ENCODE assay signal across 1 cellular context in the genomic region with DNA sequence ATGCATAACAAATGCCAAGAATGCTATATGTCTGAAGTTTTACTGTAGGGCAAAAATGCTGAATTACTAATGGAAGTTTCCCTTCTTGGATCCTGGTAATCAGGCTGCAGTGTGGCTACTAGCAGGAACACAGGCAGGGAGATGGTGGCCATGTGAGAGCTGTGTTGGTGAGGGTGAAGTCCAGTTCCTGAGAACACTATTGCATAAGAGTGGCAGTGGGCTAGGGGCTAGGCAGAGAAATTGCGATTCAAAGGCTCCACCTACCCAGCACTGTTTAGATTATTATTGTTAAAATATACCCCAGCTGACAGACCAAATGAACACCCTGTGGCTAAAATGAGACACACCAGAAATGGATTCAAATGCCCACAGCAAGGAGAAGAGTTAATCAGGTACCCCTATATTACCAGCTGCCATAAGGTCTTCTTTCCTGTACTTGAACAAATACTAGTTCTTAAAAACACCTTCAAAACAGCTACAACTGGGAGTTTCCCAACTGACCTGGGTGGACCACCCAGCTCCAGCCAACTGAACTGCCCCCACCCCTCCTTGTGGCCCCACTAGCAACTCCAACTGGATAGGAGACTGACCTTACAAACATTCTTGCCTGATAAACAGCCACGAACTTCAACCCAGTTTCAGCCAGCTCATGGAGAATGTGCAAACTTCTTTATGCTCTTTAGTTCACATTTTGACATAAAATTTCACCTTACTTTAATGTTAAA.
TF ChIP-seq lines count a peak whose summit lies in the region.

No MANE protein-coding gene starts in this region.

TF ChIP-seq in HepG2, 621 proteins besides CTCF, POLR2A, EP300 and RAD21 (continued from another document and continues in another):
- TF ChIP-seq, protein P1, sequence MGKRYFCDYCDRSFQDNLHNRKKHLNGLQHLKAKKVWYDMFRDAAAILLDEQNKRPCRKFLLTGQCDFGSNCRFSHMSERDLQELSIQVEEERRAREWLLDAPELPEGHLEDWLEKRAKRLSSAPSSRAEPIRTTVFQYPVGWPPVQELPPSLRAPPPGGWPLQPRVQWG (CRISPR knock-in tag; IDR thresholded peaks at IDR 0.05; ENCODE audit: borderline replicate concordance, low read depth), result no peak
- TF ChIP-seq, protein P2, sequence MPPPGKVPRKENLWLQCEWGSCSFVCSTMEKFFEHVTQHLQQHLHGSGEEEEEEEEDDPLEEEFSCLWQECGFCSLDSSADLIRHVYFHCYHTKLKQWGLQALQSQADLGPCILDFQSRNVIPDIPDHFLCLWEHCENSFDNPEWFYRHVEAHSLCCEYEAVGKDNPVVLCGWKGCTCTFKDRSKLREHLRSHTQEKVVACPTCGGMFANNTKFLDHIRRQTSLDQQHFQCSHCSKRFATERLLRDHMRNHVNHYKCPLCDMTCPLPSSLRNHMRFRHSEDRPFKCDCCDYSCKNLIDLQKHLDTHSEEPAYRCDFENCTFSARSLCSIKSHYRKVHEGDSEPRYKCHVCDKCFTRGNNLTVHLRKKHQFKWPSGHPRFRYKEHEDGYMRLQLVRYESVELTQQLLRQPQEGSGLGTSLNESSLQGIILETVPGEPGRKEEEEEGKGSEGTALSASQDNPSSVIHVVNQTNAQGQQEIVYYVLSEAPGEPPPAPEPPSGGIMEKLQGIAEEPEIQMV (CRISPR knock-in tag; IDR thresholded peaks at IDR 0.05; ENCODE audit: low read depth), result no peak
- TF ChIP-seq ZBTB8A (CRISPR knock-in tag; IDR thresholded peaks at IDR 0.05; ENCODE audit: borderline replicate concordance, low read depth) (no peak), ZFP37 (CRISPR knock-in tag; IDR thresholded peaks at IDR 0.05; ENCODE audit: borderline replicate concordance) (no peak), KDM3A (CRISPR knock-in tag; IDR thresholded peaks at IDR 0.05; ENCODE audit: low read depth) (no peak), ZNF746 (CRISPR knock-in tag; IDR thresholded peaks at IDR 0.05) (no peak), RBFOX2 (IDR thresholded peaks at IDR 0.05; ENCODE audit: low read depth, low read length) (no peak), ZNF292 (CRISPR knock-in tag; IDR thresholded peaks at IDR 0.05; ENCODE audit: borderline replicate concordance, low read depth) (peak; percentile 89), ZNF234 (CRISPR knock-in tag; conservative IDR thresholded peaks at IDR 0.05) (no peak), GATAD1 (CRISPR knock-in tag; IDR thresholded peaks at IDR 0.05) (no peak), RFX3 (CRISPR knock-in tag; IDR thresholded peaks at IDR 0.05) (no peak), XRCC5 (optimal IDR thresholded peaks at IDR 0.05; ENCODE audit: low read length) (no peak), ZNF776 (CRISPR knock-in tag; IDR thresholded peaks at IDR 0.05) (no peak), TOPORS (CRISPR knock-in tag; IDR thresholded peaks at IDR 0.05) (no peak), ZNF644 (CRISPR knock-in tag; IDR thresholded peaks at IDR 0.05; ENCODE audit: low read depth) (peak; percentile 97), ZNF629 (CRISPR knock-in tag; conservative IDR thresholded peaks at IDR 0.05) (no peak), KDM1A (CRISPR knock-in tag; IDR thresholded peaks at IDR 0.05) (no peak), ZNF256 (CRISPR knock-in tag; conservative IDR thresholded peaks at IDR 0.05) (no peak), SMAD3 (CRISPR knock-in tag; IDR thresholded peaks at IDR 0.05) (no peak), TBX2 (CRISPR knock-in tag; IDR thresholded peaks at IDR 0.05; ENCODE audit: borderline replicate concordance) (peak; percentile 44; the same call in 1 of the 2 replicates), NR2F2 (IDR thresholded peaks at IDR 0.05; ENCODE audit: borderline replicate concordance, low read depth) (no peak), ZNF572 (CRISPR knock-in tag; IDR thresholded peaks at IDR 0.05) (no peak), SMC3 (IDR thresholded peaks at IDR 0.05; ENCODE audit: low read length) (no peak), TBL1XR1 (IDR thresholded peaks at IDR 0.05; ENCODE audit: borderline replicate concordance, low read length, partially characterized antibody) (no peak), ARHGAP35 (CRISPR knock-in tag; IDR thresholded peaks at IDR 0.05; ENCODE audit: borderline replicate concordance) (no peak), ZNF670 (CRISPR knock-in tag; IDR thresholded peaks at IDR 0.05; ENCODE audit: borderline replicate concordance) (0 out of 2 replicates have a peak, but pooled peaks have one; percentile 47), EED (CRISPR knock-in tag; IDR thresholded peaks at IDR 0.05) (no peak), ARID2 (CRISPR knock-in tag; IDR thresholded peaks at IDR 0.05; ENCODE audit: borderline replicate concordance) (no peak), SMYD3 (CRISPR knock-in tag; IDR thresholded peaks at IDR 0.05) (0 out of 2 replicates have a peak, but pooled peaks have one; percentile 38), SNRNP70 (IDR thresholded peaks at IDR 0.05; ENCODE audit: low read depth, low read length) (no peak)
- TF ChIP-seq, protein P3, sequence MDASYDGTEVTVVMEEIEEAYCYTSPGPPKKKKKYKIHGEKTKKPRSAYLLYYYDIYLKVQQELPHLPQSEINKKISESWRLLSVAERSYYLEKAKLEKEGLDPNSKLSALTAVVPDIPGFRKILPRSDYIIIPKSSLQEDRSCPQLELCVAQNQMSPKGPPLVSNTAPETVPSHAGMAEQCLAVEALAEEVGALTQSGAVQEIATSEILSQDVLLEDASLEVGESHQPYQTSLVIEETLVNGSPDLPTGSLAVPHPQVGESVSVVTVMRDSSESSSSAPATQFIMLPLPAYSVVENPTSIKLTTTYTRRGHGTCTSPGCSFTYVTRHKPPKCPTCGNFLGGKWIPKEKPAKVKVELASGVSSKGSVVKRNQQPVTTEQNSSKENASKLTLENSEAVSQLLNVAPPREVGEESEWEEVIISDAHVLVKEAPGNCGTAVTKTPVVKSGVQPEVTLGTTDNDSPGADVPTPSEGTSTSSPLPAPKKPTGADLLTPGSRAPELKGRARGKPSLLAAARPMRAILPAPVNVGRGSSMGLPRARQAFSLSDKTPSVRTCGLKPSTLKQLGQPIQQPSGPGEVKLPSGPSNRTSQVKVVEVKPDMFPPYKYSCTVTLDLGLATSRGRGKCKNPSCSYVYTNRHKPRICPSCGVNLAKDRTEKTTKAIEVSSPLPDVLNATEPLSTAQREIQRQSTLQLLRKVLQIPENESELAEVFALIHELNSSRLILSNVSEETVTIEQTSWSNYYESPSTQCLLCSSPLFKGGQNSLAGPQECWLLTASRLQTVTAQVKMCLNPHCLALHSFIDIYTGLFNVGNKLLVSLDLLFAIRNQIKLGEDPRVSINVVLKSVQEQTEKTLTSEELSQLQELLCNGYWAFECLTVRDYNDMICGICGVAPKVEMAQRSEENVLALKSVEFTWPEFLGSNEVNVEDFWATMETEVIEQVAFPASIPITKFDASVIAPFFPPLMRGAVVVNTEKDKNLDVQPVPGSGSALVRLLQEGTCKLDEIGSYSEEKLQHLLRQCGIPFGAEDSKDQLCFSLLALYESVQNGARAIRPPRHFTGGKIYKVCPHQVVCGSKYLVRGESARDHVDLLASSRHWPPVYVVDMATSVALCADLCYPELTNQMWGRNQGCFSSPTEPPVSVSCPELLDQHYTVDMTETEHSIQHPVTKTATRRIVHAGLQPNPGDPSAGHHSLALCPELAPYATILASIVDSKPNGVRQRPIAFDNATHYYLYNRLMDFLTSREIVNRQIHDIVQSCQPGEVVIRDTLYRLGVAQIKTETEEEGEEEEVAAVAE (CRISPR knock-in tag; IDR thresholded peaks at IDR 0.05; ENCODE audit: borderline replicate concordance), result no peak
- TF ChIP-seq, protein P4, sequence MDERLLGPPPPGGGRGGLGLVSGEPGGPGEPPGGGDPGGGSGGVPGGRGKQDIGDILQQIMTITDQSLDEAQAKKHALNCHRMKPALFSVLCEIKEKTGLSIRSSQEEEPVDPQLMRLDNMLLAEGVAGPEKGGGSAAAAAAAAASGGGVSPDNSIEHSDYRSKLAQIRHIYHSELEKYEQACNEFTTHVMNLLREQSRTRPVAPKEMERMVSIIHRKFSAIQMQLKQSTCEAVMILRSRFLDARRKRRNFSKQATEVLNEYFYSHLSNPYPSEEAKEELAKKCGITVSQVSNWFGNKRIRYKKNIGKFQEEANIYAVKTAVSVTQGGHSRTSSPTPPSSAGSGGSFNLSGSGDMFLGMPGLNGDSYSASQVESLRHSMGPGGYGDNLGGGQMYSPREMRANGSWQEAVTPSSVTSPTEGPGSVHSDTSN (CRISPR knock-in tag; IDR thresholded peaks at IDR 0.05), result no peak
- TF ChIP-seq, protein P5, sequence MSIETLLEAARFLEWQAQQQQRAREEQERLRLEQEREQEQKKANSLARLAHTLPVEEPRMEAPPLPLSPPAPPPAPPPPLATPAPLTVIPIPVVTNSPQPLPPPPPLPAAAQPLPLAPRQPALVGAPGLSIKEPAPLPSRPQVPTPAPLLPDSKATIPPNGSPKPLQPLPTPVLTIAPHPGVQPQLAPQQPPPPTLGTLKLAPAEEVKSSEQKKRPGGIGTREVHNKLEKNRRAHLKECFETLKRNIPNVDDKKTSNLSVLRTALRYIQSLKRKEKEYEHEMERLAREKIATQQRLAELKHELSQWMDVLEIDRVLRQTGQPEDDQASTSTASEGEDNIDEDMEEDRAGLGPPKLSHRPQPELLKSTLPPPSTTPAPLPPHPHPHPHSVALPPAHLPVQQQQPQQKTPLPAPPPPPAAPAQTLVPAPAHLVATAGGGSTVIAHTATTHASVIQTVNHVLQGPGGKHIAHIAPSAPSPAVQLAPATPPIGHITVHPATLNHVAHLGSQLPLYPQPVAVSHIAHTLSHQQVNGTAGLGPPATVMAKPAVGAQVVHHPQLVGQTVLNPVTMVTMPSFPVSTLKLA (IDR thresholded peaks at IDR 0.05), result no peak
- TF ChIP-seq, protein P6, sequence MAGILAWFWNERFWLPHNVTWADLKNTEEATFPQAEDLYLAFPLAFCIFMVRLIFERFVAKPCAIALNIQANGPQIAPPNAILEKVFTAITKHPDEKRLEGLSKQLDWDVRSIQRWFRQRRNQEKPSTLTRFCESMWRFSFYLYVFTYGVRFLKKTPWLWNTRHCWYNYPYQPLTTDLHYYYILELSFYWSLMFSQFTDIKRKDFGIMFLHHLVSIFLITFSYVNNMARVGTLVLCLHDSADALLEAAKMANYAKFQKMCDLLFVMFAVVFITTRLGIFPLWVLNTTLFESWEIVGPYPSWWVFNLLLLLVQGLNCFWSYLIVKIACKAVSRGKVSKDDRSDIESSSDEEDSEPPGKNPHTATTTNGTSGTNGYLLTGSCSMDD (CRISPR knock-in tag; IDR thresholded peaks at IDR 0.05), result no peak
- TF ChIP-seq, protein P7, sequence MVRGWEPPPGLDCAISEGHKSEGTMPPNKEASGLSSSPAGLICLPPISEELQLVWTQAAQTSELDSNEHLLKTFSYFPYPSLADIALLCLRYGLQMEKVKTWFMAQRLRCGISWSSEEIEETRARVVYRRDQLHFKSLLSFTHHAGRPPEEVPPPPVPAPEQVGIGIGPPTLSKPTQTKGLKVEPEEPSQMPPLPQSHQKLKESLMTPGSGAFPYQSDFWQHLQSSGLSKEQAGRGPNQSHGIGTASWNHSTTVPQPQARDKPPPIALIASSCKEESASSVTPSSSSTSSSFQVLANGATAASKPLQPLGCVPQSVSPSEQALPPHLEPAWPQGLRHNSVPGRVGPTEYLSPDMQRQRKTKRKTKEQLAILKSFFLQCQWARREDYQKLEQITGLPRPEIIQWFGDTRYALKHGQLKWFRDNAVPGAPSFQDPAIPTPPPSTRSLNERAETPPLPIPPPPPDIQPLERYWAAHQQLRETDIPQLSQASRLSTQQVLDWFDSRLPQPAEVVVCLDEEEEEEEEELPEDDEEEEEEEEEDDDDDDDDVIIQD (CRISPR knock-in tag; IDR thresholded peaks at IDR 0.05; ENCODE audit: low read depth), result peak; percentile 60; the same call in 1 of the 2 replicates
- TF ChIP-seq, protein P8, sequence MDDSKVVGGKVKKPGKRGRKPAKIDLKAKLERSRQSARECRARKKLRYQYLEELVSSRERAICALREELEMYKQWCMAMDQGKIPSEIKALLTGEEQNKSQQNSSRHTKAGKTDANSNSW (CRISPR knock-in tag; IDR thresholded peaks at IDR 0.05; ENCODE audit: borderline replicate concordance), result no peak
- TF ChIP-seq, protein P9, sequence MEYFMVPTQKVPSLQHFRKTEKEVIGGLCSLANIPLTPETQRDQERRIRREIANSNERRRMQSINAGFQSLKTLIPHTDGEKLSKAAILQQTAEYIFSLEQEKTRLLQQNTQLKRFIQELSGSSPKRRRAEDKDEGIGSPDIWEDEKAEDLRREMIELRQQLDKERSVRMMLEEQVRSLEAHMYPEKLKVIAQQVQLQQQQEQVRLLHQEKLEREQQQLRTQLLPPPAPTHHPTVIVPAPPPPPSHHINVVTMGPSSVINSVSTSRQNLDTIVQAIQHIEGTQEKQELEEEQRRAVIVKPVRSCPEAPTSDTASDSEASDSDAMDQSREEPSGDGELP (IDR thresholded peaks at IDR 0.05; ENCODE audit: borderline replicate concordance, low read depth), result no peak
- TF ChIP-seq, protein P10, sequence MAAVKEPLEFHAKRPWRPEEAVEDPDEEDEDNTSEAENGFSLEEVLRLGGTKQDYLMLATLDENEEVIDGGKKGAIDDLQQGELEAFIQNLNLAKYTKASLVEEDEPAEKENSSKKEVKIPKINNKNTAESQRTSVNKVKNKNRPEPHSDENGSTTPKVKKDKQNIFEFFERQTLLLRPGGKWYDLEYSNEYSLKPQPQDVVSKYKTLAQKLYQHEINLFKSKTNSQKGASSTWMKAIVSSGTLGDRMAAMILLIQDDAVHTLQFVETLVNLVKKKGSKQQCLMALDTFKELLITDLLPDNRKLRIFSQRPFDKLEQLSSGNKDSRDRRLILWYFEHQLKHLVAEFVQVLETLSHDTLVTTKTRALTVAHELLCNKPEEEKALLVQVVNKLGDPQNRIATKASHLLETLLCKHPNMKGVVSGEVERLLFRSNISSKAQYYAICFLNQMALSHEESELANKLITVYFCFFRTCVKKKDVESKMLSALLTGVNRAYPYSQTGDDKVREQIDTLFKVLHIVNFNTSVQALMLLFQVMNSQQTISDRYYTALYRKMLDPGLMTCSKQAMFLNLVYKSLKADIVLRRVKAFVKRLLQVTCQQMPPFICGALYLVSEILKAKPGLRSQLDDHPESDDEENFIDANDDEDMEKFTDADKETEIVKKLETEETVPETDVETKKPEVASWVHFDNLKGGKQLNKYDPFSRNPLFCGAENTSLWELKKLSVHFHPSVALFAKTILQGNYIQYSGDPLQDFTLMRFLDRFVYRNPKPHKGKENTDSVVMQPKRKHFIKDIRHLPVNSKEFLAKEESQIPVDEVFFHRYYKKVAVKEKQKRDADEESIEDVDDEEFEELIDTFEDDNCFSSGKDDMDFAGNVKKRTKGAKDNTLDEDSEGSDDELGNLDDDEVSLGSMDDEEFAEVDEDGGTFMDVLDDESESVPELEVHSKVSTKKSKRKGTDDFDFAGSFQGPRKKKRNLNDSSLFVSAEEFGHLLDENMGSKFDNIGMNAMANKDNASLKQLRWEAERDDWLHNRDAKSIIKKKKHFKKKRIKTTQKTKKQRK (IDR thresholded peaks at IDR 0.05; ENCODE audit: low read length), result no peak
- TF ChIP-seq, protein P11, sequence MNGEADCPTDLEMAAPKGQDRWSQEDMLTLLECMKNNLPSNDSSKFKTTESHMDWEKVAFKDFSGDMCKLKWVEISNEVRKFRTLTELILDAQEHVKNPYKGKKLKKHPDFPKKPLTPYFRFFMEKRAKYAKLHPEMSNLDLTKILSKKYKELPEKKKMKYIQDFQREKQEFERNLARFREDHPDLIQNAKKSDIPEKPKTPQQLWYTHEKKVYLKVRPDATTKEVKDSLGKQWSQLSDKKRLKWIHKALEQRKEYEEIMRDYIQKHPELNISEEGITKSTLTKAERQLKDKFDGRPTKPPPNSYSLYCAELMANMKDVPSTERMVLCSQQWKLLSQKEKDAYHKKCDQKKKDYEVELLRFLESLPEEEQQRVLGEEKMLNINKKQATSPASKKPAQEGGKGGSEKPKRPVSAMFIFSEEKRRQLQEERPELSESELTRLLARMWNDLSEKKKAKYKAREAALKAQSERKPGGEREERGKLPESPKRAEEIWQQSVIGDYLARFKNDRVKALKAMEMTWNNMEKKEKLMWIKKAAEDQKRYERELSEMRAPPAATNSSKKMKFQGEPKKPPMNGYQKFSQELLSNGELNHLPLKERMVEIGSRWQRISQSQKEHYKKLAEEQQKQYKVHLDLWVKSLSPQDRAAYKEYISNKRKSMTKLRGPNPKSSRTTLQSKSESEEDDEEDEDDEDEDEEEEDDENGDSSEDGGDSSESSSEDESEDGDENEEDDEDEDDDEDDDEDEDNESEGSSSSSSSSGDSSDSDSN (CRISPR knock-in tag; IDR thresholded peaks at IDR 0.05), result no peak
